In genomic region chr3:132038198-132038825, GRCh38 we compare ENCODE assay signal across 8 cellular contexts. TPM values are rescaled to one million over a fixed set of nuclear protein-coding genes. Genes with fewer than 3 reads are reported as not detected.
DNase-seq lines count a peak whose midpoint lies in the region; ATAC-seq and TF ChIP-seq lines count a peak whose summit lies in the region.

No MANE protein-coding gene starts in this region.

- H3K27me3 Mint-ChIP-seq in brain: peaks cover 50% of the 10 kb centered on the region
- H3K27me3 Mint-ChIP-seq in osteocyte (ENCODE audit: unreplicated experiment): peaks cover 57% of the 10 kb centered on the region
- H3K27me3 Mint-ChIP-seq in activated naive CD8-positive, alpha-beta T cell treated with anti-CD3 and anti-CD28 coated beads for 36 hours: peaks cover 58% of the 10 kb centered on the region

- H3K9me3 Mint-ChIP-seq in brain (peaks cover 0 to 4% (median 0%) of the 10 kb centered on the region in 5 experiments), osteocyte (ENCODE audit: unreplicated experiment) (no peaks in the 10 kb centered on the region)
- no peaks in the 10 kb centered on the region for H3K9me3 Mint-ChIP-seq in activated naive CD8-positive, alpha-beta T cell treated with anti-CD3 and anti-CD28 coated beads for 36 hours

- H3K27ac Mint-ChIP-seq in brain: peak overlapping the region in 1 of 5 experiments; percentile 54
- H3K27ac Mint-ChIP-seq in osteocyte (ENCODE audit: unreplicated experiment): no peak overlapping the region
- no peak overlapping the region for H3K27ac Mint-ChIP-seq in activated naive CD8-positive, alpha-beta T cell treated with anti-CD3 and anti-CD28 coated beads for 36 hours

- H3K4me3 Mint-ChIP-seq in brain (peak overlapping the region in 1 of 5 experiments; percentile 29), osteocyte (ENCODE audit: unreplicated experiment) (no peak overlapping the region)
- no peak overlapping the region for H3K4me3 Mint-ChIP-seq in activated naive CD8-positive, alpha-beta T cell treated with anti-CD3 and anti-CD28 coated beads for 36 hours

- TF ChIP-seq CTCF in brain (conservative IDR thresholded peaks at IDR 0.05) (peak; percentile 61 to 76), osteocyte (IDR thresholded peaks at IDR 0.05) (peak; percentile 73)

- H3K4me1 Mint-ChIP-seq in brain: peaks cover 14% of the 10 kb centered on the region
- H3K4me1 Mint-ChIP-seq in osteocyte (ENCODE audit: unreplicated experiment): peaks cover 5% of the 10 kb centered on the region
- peaks cover 7% of the 10 kb centered on the region for H3K4me1 Mint-ChIP-seq in activated naive CD8-positive, alpha-beta T cell treated with anti-CD3 and anti-CD28 coated beads for 36 hours

- no peaks in the 10 kb centered on the region for H3K36me3 Mint-ChIP-seq in brain
- H3K36me3 Mint-ChIP-seq in osteocyte (ENCODE audit: unreplicated experiment): no peaks in the 10 kb centered on the region
- no peaks in the 10 kb centered on the region for H3K36me3 Mint-ChIP-seq in activated naive CD8-positive, alpha-beta T cell treated with anti-CD3 and anti-CD28 coated beads for 36 hours

- DNase-seq in NCI-H1694 (lab: John Stamatoyannopoulos, UW) (peak; percentile 15), NCI-H1694 treated with DMSO at 0.1 percent for 48 hours (lab: John Stamatoyannopoulos, UW) (no peak), NCI-H2081 treated with DMSO at 0.1 percent for 48 hours (lab: John Stamatoyannopoulos, UW) (peak; percentile 13), osteocyte (ENCODE audit: extremely low spot score, unreplicated experiment) (no peak)
- DNase-seq in activated naive CD8-positive, alpha-beta T cell treated with anti-CD3 and anti-CD28 coated beads for 36 hours: no peak

- ATAC-seq in GM18909 (IDR thresholded peaks at IDR 0.05; ENCODE audit: poor library complexity, unreplicated experiment): no peak
- ATAC-seq in HG03108 (IDR thresholded peaks at IDR 0.05; ENCODE audit: unreplicated experiment): no peak

RNA-seq across cellular contexts. Expression of gene CPNE4, which starts 3.5 kb away (rescaled TPM):
- polyA plus RNA-seq in brain (ENCODE audit: insufficient read depth, low read depth, low replicate concordance): 5.4 TPM
- total RNA-seq in osteocyte: not detected in 2 replicates
- not detected for total RNA-seq in activated naive CD8-positive, alpha-beta T cell treated with anti-CD3 and anti-CD28 coated beads for 36 hours

Comparison
In these comparisons a context has a peak if more than half of its experiments do, and no peak if none do; other contexts are left out.
1. DNase-seq: peak in NCI-H1694 (single experiment) and NCI-H2081 treated with DMSO at 0.1 percent for 48 hours (single experiment); none in NCI-H1694 treated with DMSO at 0.1 percent for 48 hours (single experiment), osteocyte (single experiment) and activated naive CD8-positive, alpha-beta T cell treated with anti-CD3 and anti-CD28 coated beads for 36 hours (single experiment).